14 cellular contexts compared by ENCODE assay signal in the genomic region with DNA sequence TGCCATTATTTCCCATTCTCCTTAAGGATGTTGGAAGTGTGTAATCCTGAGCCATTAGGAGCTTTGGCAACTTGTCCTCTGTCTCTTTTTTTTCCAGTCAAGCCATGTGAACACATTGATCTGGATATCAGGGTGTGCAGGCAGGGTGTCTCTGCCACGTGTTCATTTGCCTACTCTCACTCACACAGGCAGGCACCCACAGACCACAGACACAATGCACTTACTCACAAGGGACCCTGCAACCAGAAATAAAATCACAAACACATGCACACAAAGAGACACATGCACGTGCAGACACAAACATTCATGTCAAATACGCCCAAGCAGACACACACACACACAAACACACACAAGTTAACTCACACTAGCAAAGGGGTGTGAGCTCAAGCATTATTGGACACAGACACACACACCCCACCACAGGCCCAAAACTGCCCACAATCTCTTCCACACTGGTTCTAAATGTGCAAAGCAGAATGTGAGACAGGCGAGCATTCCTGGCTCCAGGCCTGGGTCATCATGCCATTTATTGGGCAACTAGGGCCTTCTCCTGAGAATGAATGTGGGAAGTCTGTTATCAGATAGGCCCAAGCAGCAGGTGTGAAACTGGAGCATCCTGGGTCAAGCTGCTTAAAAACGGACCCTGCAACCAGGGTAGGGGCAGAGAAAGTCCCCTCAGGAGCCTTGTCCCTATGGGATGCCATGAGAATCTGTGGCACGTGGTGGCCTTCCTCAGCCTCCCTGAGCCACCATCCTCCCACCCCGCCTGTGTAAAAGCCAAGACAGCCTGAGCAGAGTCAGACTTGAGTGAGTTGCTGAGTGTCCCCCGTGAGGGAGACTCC.
DNase-seq lines count a peak whose midpoint lies in the region; ATAC-seq, FAIRE-seq and TF ChIP-seq lines count a peak whose summit lies in the region.
"Had no signal": no experiment of that assay in that cellular context is flagged by ENCODE, and none has a peak within 500 bp of the region (broad histone marks: within the 10 kb centered on the region; RNA-seq: fewer than 3 reads in every experiment).

No MANE protein-coding gene starts in this region.

- no peaks in the 10 kb centered on the region for H3K9me2 ChIP-seq in GM23248 (ENCODE audit: insufficient read depth)

- POLR2A ChIA-PET in HepG2 (lab: Yijun Ruan, JAX), result no interaction called here

- CTCF ChIA-PET in HepG2 (lab: Yijun Ruan, JAX; ENCODE audit: low intra/inter-chr PET ratio, low total read pairs), result no interaction called here

- H3K4me2 ChIP-seq in HepG2 (ENCODE audit: low read depth, low read length), result no peak overlapping the region
- no peak overlapping the region for H3K4me2 ChIP-seq in GM23248 (ENCODE audit: unreplicated experiment)

- H3K9me3 ChIP-seq in right lobe of liver (no peaks in the 10 kb centered on the region), HepG2 (ENCODE audit: low read length) (no peaks in the 10 kb centered on the region), GM23248 (ENCODE audit: low read depth) (no peaks in the 10 kb centered on the region)
- H3K9me3 ChIP-seq: prostate gland, testis had no signal

- BruUV-seq in HepG2 (replicated peaks; lab: Mats Ljungman, UMichigan), result no TSS peak

- TF ChIP-seq POLR2A in right lobe of liver (IDR thresholded peaks at IDR 0.05) (no peak), HepG2 (IDR thresholded peaks at IDR 0.05; ENCODE audit: insufficient read depth in 1 of 2, low read depth in 2 of 2, low read length in 2 of 2) (no peak)

- WGBS in right lobe of liver (ENCODE audit: insufficient coverage, low coverage, low lambda C conversion rate, missing lambda C conversion rate), result 67% methylated on average over 4 of the region's 8 CpGs
- 50% methylated on average over 4 of the region's 8 CpGs for WGBS in HepG2 (ENCODE audit: low lambda C conversion rate)
- 85 to 86% methylated on average over 7 to 8 of the region's 8 CpGs for WGBS in GM23248 (ENCODE audit: low coverage in 1 of 2, low lambda C conversion rate in 2 of 2, missing lambda C conversion rate in 2 of 2), 2 experiments

- DNase-seq in right lobe of liver (peak in 2 of 3 donors; percentile 18 to 24), HepG2 (ENCODE audit: low spot score) (no peak), mesenteric fat pad (ENCODE audit: low spot score) (peak; percentile 51), GM23248 (no peak)
- DNase-seq in activated CD8-positive, alpha-beta memory T cell treated with anti-CD3 and anti-CD28 coated beads, Interleukin-2, amount 50 U/mL, for 4 hours, result peak; percentile 5
- DNase-seq: activated CD4-positive, CD25-positive, alpha-beta regulatory T cell treated with anti-CD3 and anti-CD28 coated beads, Interleukin-2, amount 50 U/mL, for 72 hours; NCI-H1092; T-helper 1 cell; testis had no signal

- peak in 1 of 4 donors; percentile 37 for ATAC-seq in right lobe of liver
- ATAC-seq in HepG2, result no peak
- no peak for ATAC-seq in GM21526 (IDR thresholded peaks at IDR 0.05; ENCODE audit: low FRiP score, unreplicated experiment)
- no peak for ATAC-seq in GM19395 (IDR thresholded peaks at IDR 0.05; ENCODE audit: unreplicated experiment)
- ATAC-seq in HG02642 (IDR thresholded peaks at IDR 0.05; ENCODE audit: poor library complexity, unreplicated experiment), result no peak

- in situ Hi-C loops in HepG2 (cut with HindIII; ENCODE audit: extremely low pct_ligation_motif_present, low pct_unique_long_range_greater_than_20kb), result no loop called here
- in situ Hi-C loops in GM23248 (cut with MboI), result no loop called here

- H4K20me1 ChIP-seq in HepG2 (ENCODE audit: insufficient read depth, low read length) (no peaks in the 10 kb centered on the region), GM23248 (ENCODE audit: insufficient read depth) (no peaks in the 10 kb centered on the region)

- no peak for TF ChIP-seq CTCF in right lobe of liver (IDR thresholded peaks at IDR 0.05)
- no peak for TF ChIP-seq CTCF in HepG2 (CRISPR knock-in tag; IDR thresholded peaks at IDR 0.05)

- no peak for FAIRE-seq in HepG2 (lab: Jason Lieb, UNC)

- no peaks in the 10 kb centered on the region for H3K4me1 ChIP-seq in right lobe of liver
- H3K4me1 ChIP-seq in HepG2 (ENCODE audit: insufficient read depth, low read length), result no peaks in the 10 kb centered on the region
- H3K4me1 ChIP-seq in GM23248 (ENCODE audit: insufficient read depth), result no peaks in the 10 kb centered on the region
- H3K4me1 ChIP-seq: prostate gland, testis had no signal

- H3K4me3 ChIP-seq in right lobe of liver, result no peak overlapping the region
- H3K4me3 ChIP-seq in HepG2 (replicated peaks in 1 of 3; ENCODE audit: insufficient read depth in 1 of 3, low read depth in 2 of 3, low read length in 3 of 3), result no peak overlapping the region
- H3K4me3 ChIP-seq in GM23248, result no peak overlapping the region
- H3K4me3 ChIP-seq: prostate gland, testis had no signal

- intact Hi-C loops in right lobe of liver (cut with DNase I) (no loop called here), HepG2 (cut with micrococcal nuclease; ENCODE audit: unreplicated experiment) (no loop called here)

- no peaks in the 10 kb centered on the region for H3K27me3 ChIP-seq in right lobe of liver
- no peaks in the 10 kb centered on the region for H3K27me3 ChIP-seq in HepG2 (ENCODE audit: control insufficient read depth in 1 of 2, insufficient read depth in 2 of 2, low read length in 2 of 2)
- no peaks in the 10 kb centered on the region for H3K27me3 ChIP-seq in GM23248 (replicated peaks; ENCODE audit: insufficient read depth)
- H3K27me3 ChIP-seq: testis had no signal

- no peaks in the 10 kb centered on the region for H3F3A ChIP-seq in GM23248 (ENCODE audit: insufficient read depth)

- no peak overlapping the region for H3K9ac ChIP-seq in HepG2 (ENCODE audit: insufficient read depth, low read depth, low read length)
- H3K9ac ChIP-seq in GM23248, result no peak overlapping the region

- H3K36me3 ChIP-seq in right lobe of liver, result no peaks in the 10 kb centered on the region
- no peaks in the 10 kb centered on the region for H3K36me3 ChIP-seq in HepG2 (replicated peaks in 1 of 2; ENCODE audit: control insufficient read depth in 1 of 2, insufficient read depth in 2 of 2, low read length in 2 of 2)
- H3K36me3 ChIP-seq in GM23248 (ENCODE audit: low read depth), result no peaks in the 10 kb centered on the region
- H3K36me3 ChIP-seq: prostate gland had no signal

- no peak for TF ChIP-seq RAD21 in HepG2 (CRISPR knock-in tag; IDR thresholded peaks at IDR 0.05)

- TF ChIP-seq EP300 in HepG2 (IDR thresholded peaks at IDR 0.05; ENCODE audit: low read depth in 2 of 2, low read length in 2 of 2) (no peak), HepG2 (CRISPR knock-in tag; IDR thresholded peaks at IDR 0.05; ENCODE audit: borderline replicate concordance) (no peak)

- H3K27ac ChIP-seq in right lobe of liver (no peak overlapping the region), HepG2 (ENCODE audit: extremely low read length, insufficient read depth, low read length) (no peak overlapping the region), GM23248 (no peak overlapping the region)
- H3K27ac ChIP-seq: prostate gland, RWPE1, testis had no signal

- no peaks in the 10 kb centered on the region for H3K79me2 ChIP-seq in HepG2 (ENCODE audit: insufficient read depth, low read length)
- no peaks in the 10 kb centered on the region; the same call in 1 of the 2 replicates for H3K79me2 ChIP-seq in GM23248 (ENCODE audit: insufficient read depth)

- H2AFZ ChIP-seq in HepG2 (ENCODE audit: low read length) (no peak overlapping the region), GM23248 (no peak overlapping the region)

TF ChIP-seq in HepG2, 621 proteins besides CTCF, POLR2A, EP300 and RAD21 (continues in another document):
- TF ChIP-seq ZNF781 (CRISPR knock-in tag; IDR thresholded peaks at IDR 0.05; ENCODE audit: borderline replicate concordance, not compliant biosample characterization), result no peak
- TF ChIP-seq ZNF253 (CRISPR knock-in tag; IDR thresholded peaks at IDR 0.05; ENCODE audit: borderline replicate concordance), result no peak
- no peak for TF ChIP-seq ZNF563 (CRISPR knock-in tag; IDR thresholded peaks at IDR 0.05)
- no peak for TF ChIP-seq SALL1 (CRISPR knock-in tag; IDR thresholded peaks at IDR 0.05)
- no peak for TF ChIP-seq MED1 (CRISPR knock-in tag; IDR thresholded peaks at IDR 0.05)
- TF ChIP-seq, protein P1, sequence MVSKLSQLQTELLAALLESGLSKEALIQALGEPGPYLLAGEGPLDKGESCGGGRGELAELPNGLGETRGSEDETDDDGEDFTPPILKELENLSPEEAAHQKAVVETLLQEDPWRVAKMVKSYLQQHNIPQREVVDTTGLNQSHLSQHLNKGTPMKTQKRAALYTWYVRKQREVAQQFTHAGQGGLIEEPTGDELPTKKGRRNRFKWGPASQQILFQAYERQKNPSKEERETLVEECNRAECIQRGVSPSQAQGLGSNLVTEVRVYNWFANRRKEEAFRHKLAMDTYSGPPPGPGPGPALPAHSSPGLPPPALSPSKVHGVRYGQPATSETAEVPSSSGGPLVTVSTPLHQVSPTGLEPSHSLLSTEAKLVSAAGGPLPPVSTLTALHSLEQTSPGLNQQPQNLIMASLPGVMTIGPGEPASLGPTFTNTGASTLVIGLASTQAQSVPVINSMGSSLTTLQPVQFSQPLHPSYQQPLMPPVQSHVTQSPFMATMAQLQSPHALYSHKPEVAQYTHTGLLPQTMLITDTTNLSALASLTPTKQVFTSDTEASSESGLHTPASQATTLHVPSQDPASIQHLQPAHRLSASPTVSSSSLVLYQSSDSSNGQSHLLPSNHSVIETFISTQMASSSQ (IDR thresholded peaks at IDR 0.05; ENCODE audit: low read depth), result no peak
- TF ChIP-seq, protein P1 (CRISPR knock-in tag; IDR thresholded peaks at IDR 0.05; ENCODE audit: borderline replicate concordance), result no peak
- TF ChIP-seq ZNF337 (CRISPR knock-in tag; IDR thresholded peaks at IDR 0.05; ENCODE audit: borderline replicate concordance, low read depth), result no peak

Comparison
In these comparisons a context has a peak if more than half of its experiments do, and no peak if none do; other contexts are left out.
1. DNase-seq: peak in right lobe of liver (2 of 3), activated CD8-positive, alpha-beta memory T cell treated with anti-CD3 and anti-CD28 coated beads, Interleukin-2, amount 50 U/mL, for 4 hours (single experiment) and mesenteric fat pad (single experiment); none in HepG2 (single experiment) and GM23248 (single experiment).